Comparison of ENCODE assay signal across 11 cellular contexts in the genomic region with DNA sequence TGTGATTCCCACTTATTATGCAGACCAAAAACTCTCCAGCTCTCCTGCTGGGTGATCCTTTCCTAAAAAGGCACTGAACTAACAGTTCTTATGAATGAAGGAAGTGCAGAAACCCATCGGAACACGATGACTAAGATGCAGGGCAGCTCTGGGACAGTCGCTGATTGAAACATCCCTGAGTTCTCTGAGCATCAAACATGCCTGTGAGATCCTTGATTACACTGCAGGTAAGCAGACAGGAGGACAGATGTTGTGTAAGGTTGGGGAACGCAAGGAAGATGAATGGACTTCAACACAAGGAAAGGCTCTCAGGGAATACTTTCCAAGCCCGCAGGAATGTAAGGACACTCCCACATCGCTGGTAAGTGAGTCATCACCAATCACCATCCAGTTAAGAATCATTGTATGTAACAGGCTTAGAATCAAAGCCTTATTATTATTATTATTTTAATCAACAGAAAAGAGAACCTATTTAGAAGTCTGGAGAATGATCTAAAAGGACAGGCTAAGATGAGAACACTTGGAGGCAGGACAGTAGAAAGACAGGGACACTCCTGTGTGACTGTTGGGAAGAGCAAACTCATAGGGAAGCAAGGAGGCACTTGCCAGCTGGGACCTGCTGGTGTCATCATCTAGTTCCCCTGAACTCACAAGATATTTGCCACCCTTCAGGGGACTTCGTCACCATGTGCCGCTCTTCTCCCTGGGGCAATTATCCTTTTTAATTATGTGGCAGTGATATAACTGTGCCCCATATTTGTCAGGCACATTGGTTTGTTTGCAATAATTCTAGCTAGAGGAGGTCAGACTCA. TPM values are rescaled to one million over a fixed set of nuclear protein-coding genes. Genes with fewer than 3 reads are reported as not detected.
DNase-seq lines count a peak whose midpoint lies in the region; ATAC-seq and TF ChIP-seq lines count a peak whose summit lies in the region.
"Had no signal": no experiment of that assay in that cellular context is flagged by ENCODE, and none has a peak within 500 bp of the region (broad histone marks: within the 10 kb centered on the region; RNA-seq: fewer than 3 reads in every experiment).

No MANE protein-coding gene starts in this region.

- no peaks in the 10 kb centered on the region for H3K36me3 ChIP-seq in HUES64 (ENCODE audit: insufficient read depth, low read length)
- H3K36me3 ChIP-seq in mammary epithelial cell (ENCODE audit: insufficient read depth, low read length), result no peaks in the 10 kb centered on the region

- no peak overlapping the region for H3K9ac ChIP-seq in HUES64 (ENCODE audit: low read depth, low read length)
- H3K9ac ChIP-seq in mammary epithelial cell (ENCODE audit: insufficient read depth, low read length), result peak overlapping the region; percentile 60

- ATAC-seq in left colon, result peak; percentile 93
- no peak for ATAC-seq in HG03460 (IDR thresholded peaks at IDR 0.05; ENCODE audit: unreplicated experiment)
- no peak for ATAC-seq in activated CD8-positive, alpha-beta memory T cell treated with anti-CD3 and anti-CD28 coated beads, Interleukin-2, amount 10 ng/mL, durations not matched to agents 7 days and 5 days
- ATAC-seq: naive thymus-derived CD8-positive, alpha-beta T cell had no signal

- intact Hi-C loops in mammary epithelial cell (cut with micrococcal nuclease) (loop anchor here (1.0 kb wide), 6 partner anchors 17 to 76 kb away; no protein-coding TSS in a partner anchor), left colon (cut with DNase I, micrococcal nuclease) (no loop called here)
- intact Hi-C loops in activated CD4-positive, alpha-beta T cell treated with anti-CD3 and anti-CD28 coated beads, Interleukin-2, amount 10 ng/mL, durations not matched to agents 24 days and 14 days (cut with micrococcal nuclease), result no loop called here

- dilution Hi-C loops in mammary epithelial cell (cut with HindIII; ENCODE audit: low sequenced_read_pairs), result no loop called here

- H3K27ac ChIP-seq in HUES64 (ENCODE audit: low read depth, low read length) (peak overlapping the region; percentile 57), mammary epithelial cell (ENCODE audit: insufficient read depth, low read depth, low read length) (peak overlapping the region; percentile 90)

- TSS peak; percentile 83 for BruUV-seq in mammary epithelial cell (replicated peaks; lab: Mats Ljungman, UMichigan)

- H3K79me2 ChIP-seq in mammary epithelial cell (ENCODE audit: insufficient read depth, low read length), result no peaks in the 10 kb centered on the region

- H3K4me1 Mint-ChIP-seq in activated CD4-positive, alpha-beta T cell treated with anti-CD3 and anti-CD28 coated beads, Interleukin-2, amount 10 ng/mL, durations not matched to agents 24 days and 14 days, result peaks cover 1% of the 10 kb centered on the region
- H3K4me1 Mint-ChIP-seq in activated CD8-positive, alpha-beta memory T cell treated with anti-CD3 and anti-CD28 coated beads, Interleukin-2, amount 10 ng/mL, durations not matched to agents 7 days and 5 days, result peaks cover under 1% of the 10 kb centered on the region
- H3K4me1 Mint-ChIP-seq: naive thymus-derived CD8-positive, alpha-beta T cell had no signal

- no peaks in the 10 kb centered on the region for H3K27me3 ChIP-seq in HUES64 (ENCODE audit: insufficient read depth, low read length)
- no peaks in the 10 kb centered on the region for H3K27me3 ChIP-seq in mammary epithelial cell (ENCODE audit: insufficient read depth, low read length)

- peak overlapping the region; percentile 75 for H3K4me2 ChIP-seq in mammary epithelial cell (ENCODE audit: insufficient read depth, low read depth, low read length)

- in situ Hi-C loops in ACHN (cut with HindIII; ENCODE audit: low pct_ligation_motif_present, low pct_unique_long_range_greater_than_20kb, low sequenced_read_pairs) (no loop called here), mammary epithelial cell (cut with MboI; ENCODE audit: low sequenced_read_pairs in 2 of 2) (loop anchor here (5.0 to 25.0 kb wide), 3 partner anchors 65 to 462 kb away; no protein-coding TSS in a partner anchor)

- H2AFZ ChIP-seq in mammary epithelial cell (ENCODE audit: low read depth, low read length), result peak overlapping the region; percentile 50

- H3K9me3 ChIP-seq in HUES64 (ENCODE audit: insufficient read depth, low read depth, low read length), result no peaks in the 10 kb centered on the region
- H3K9me3 ChIP-seq in mammary epithelial cell (replicated peaks; ENCODE audit: insufficient read depth, low read length), result no peaks in the 10 kb centered on the region

- H3K4me1 ChIP-seq in HUES64 (ENCODE audit: insufficient read depth, low read length) (peaks cover 11% of the 10 kb centered on the region; the same call in 1 of the 2 replicates), mammary epithelial cell (ENCODE audit: insufficient read depth, low read length) (peaks cover 40% of the 10 kb centered on the region)

- H3K4me3 ChIP-seq in HUES64 (ENCODE audit: low read length) (no peak overlapping the region; the same call in 1 of the 2 replicates), mammary epithelial cell (replicated peaks in 1 of 3; ENCODE audit: insufficient read depth in 1 of 3, low read depth in 2 of 3, low read length in 3 of 3) (no peak overlapping the region)

- peak; percentile 88 for DNase-seq in ACHN
- peak; percentile 99 for DNase-seq in mammary epithelial cell
- DNase-seq in left colon, result no peak
- DNase-seq in activated CD4-positive, alpha-beta T cell treated with anti-CD3 and anti-CD28 coated beads, Interleukin-2, amount 10 ng/mL, durations not matched to agents 24 days and 14 days, result no peak
- no peak for DNase-seq in activated CD8-positive, alpha-beta memory T cell treated with anti-CD3 and anti-CD28 coated beads, Interleukin-2, amount 10 ng/mL, durations not matched to agents 7 days and 5 days
- no peak for DNase-seq in stimulated activated CD8-positive, alpha-beta memory T cell treated with anti-CD3 and anti-CD28 coated beads, Interleukin-4, amount 100 ng/mL, for 48 hours
- DNase-seq: naive thymus-derived CD8-positive, alpha-beta T cell; SIG-M5 had no signal

- H4K20me1 ChIP-seq in mammary epithelial cell (ENCODE audit: insufficient read depth, low read length), result no peaks in the 10 kb centered on the region

- H3K36me3 Mint-ChIP-seq in activated CD4-positive, alpha-beta T cell treated with anti-CD3 and anti-CD28 coated beads, Interleukin-2, amount 10 ng/mL, durations not matched to agents 24 days and 14 days (ENCODE audit: low read depth), result no peaks in the 10 kb centered on the region
- H3K36me3 Mint-ChIP-seq in activated CD8-positive, alpha-beta memory T cell treated with anti-CD3 and anti-CD28 coated beads, Interleukin-2, amount 10 ng/mL, durations not matched to agents 7 days and 5 days, result no peaks in the 10 kb centered on the region
- H3K36me3 Mint-ChIP-seq: CD14-positive monocyte; naive thymus-derived CD8-positive, alpha-beta T cell had no signal

- peaks cover 62% of the 10 kb centered on the region for H3K27me3 Mint-ChIP-seq in activated CD4-positive, alpha-beta T cell treated with anti-CD3 and anti-CD28 coated beads, Interleukin-2, amount 10 ng/mL, durations not matched to agents 24 days and 14 days
- peaks cover 81% of the 10 kb centered on the region for H3K27me3 Mint-ChIP-seq in activated CD8-positive, alpha-beta memory T cell treated with anti-CD3 and anti-CD28 coated beads, Interleukin-2, amount 10 ng/mL, durations not matched to agents 7 days and 5 days

- no peaks in the 10 kb centered on the region for H3K9me3 Mint-ChIP-seq in activated CD4-positive, alpha-beta T cell treated with anti-CD3 and anti-CD28 coated beads, Interleukin-2, amount 10 ng/mL, durations not matched to agents 24 days and 14 days
- no peaks in the 10 kb centered on the region for H3K9me3 Mint-ChIP-seq in activated CD8-positive, alpha-beta memory T cell treated with anti-CD3 and anti-CD28 coated beads, Interleukin-2, amount 10 ng/mL, durations not matched to agents 7 days and 5 days (ENCODE audit: low read depth)
- H3K9me3 Mint-ChIP-seq: naive thymus-derived CD8-positive, alpha-beta T cell had no signal

- TF ChIP-seq CTCF in mammary epithelial cell (conservative IDR thresholded peaks at IDR 0.05 in 1 of 2, IDR thresholded peaks at IDR 0.05 in 1 of 2; ENCODE audit: extremely low read depth in 1 of 2, insufficient read depth in 1 of 2, low read depth in 1 of 2, low read length in 2 of 2), result no peak

- H3K4me3 Mint-ChIP-seq in activated CD4-positive, alpha-beta T cell treated with anti-CD3 and anti-CD28 coated beads, Interleukin-2, amount 10 ng/mL, durations not matched to agents 24 days and 14 days, result no peak overlapping the region
- no peak overlapping the region for H3K4me3 Mint-ChIP-seq in activated CD8-positive, alpha-beta memory T cell treated with anti-CD3 and anti-CD28 coated beads, Interleukin-2, amount 10 ng/mL, durations not matched to agents 7 days and 5 days
- H3K4me3 Mint-ChIP-seq: CD14-positive monocyte; naive thymus-derived CD8-positive, alpha-beta T cell had no signal

- CTCF ChIA-PET in mammary epithelial cell (lab: Charles Lee; ENCODE audit: low non-redundant PET), result interaction anchor here (0.6 kb wide), 1 partner anchor 10 kb away, joined by 6 read pairs; no protein-coding TSS in a partner anchor
- CTCF ChIA-PET in activated CD8-positive, alpha-beta memory T cell treated with anti-CD3 and anti-CD28 coated beads, Interleukin-2, amount 10 ng/mL, durations not matched to agents 7 days and 5 days (lab: Charles Lee), result interaction anchor here (2.6 kb wide), 1 partner anchor 10 kb away, joined by 15 read pairs; no protein-coding TSS in a partner anchor

- no peak overlapping the region for H3K27ac Mint-ChIP-seq in activated CD4-positive, alpha-beta T cell treated with anti-CD3 and anti-CD28 coated beads, Interleukin-2, amount 10 ng/mL, durations not matched to agents 24 days and 14 days
- H3K27ac Mint-ChIP-seq in activated CD8-positive, alpha-beta memory T cell treated with anti-CD3 and anti-CD28 coated beads, Interleukin-2, amount 10 ng/mL, durations not matched to agents 7 days and 5 days, result no peak overlapping the region
- H3K27ac Mint-ChIP-seq: CD14-positive monocyte; naive thymus-derived CD8-positive, alpha-beta T cell had no signal

- 41% methylated on average over 8 of the region's 8 CpGs for WGBS in HUES64
- WGBS in mammary epithelial cell (ENCODE audit: low coverage, missing lambda C conversion rate), result 15% methylated on average over 8 of the region's 8 CpGs

RNA-seq across cellular contexts. Expression of a gene that starts 26.0 kb away (rescaled TPM):
- polyA plus RNA-seq in HUES64 (2013, experiment 1 of 2), result 10.8 TPM
- polyA plus RNA-seq in HUES64 (2013, experiment 2 of 2), result 13.3 TPM
- total RNA-seq in mammary epithelial cell, result 1 to 10 TPM; 5.0 to 9.3 TPM
- 2.4 TPM for polyA plus RNA-seq in mammary epithelial cell
- not detected for polyA minus RNA-seq in mammary epithelial cell
- total RNA-seq in left colon, result 10 to 100 TPM in 1 of 2 donors, 1 to 10 TPM in 1; 2.2 to 10.0 TPM
- total RNA-seq in activated CD4-positive, alpha-beta T cell treated with anti-CD3 and anti-CD28 coated beads, Interleukin-2, amount 10 ng/mL, durations not matched to agents 24 days and 14 days, result 0.44 and 0.66 TPM in 2 replicates
- under 1 TPM; 0.15 to 0.35 TPM for total RNA-seq in activated CD8-positive, alpha-beta memory T cell treated with anti-CD3 and anti-CD28 coated beads, Interleukin-2, amount 10 ng/mL, durations not matched to agents 7 days and 5 days
- polyA plus RNA-seq: naive thymus-derived CD8-positive, alpha-beta T cell had no signal

RNA-seq across cellular contexts. Expression of a gene that starts 53.9 kb away (rescaled TPM):
- polyA plus RNA-seq in HUES64 (2013, experiment 1 of 2), result 5.6 TPM
- 4.8 TPM for polyA plus RNA-seq in HUES64 (2013, experiment 2 of 2)
- 100 to 1,000 TPM; 126 to 271 TPM for total RNA-seq in mammary epithelial cell
- 138 TPM for polyA plus RNA-seq in mammary epithelial cell
- polyA minus RNA-seq in mammary epithelial cell, result 432 TPM
- 10 to 100 TPM; 89.3 to 97.0 TPM for total RNA-seq in left colon
- total RNA-seq in activated CD4-positive, alpha-beta T cell treated with anti-CD3 and anti-CD28 coated beads, Interleukin-2, amount 10 ng/mL, durations not matched to agents 24 days and 14 days, result 3.2 and 3.3 TPM in 2 replicates
- total RNA-seq in activated CD8-positive, alpha-beta memory T cell treated with anti-CD3 and anti-CD28 coated beads, Interleukin-2, amount 10 ng/mL, durations not matched to agents 7 days and 5 days, result 1 to 10 TPM; 5.3 to 7.0 TPM
- total RNA-seq: naive thymus-derived CD8-positive, alpha-beta T cell had no signal

Comparison
In these comparisons a context has a peak if more than half of its experiments do, and no peak if none do; other contexts are left out.
1. DNase-seq: peak in ACHN (single experiment) and mammary epithelial cell (single experiment); none in left colon (0 of 2), activated CD4-positive, alpha-beta T cell treated with anti-CD3 and anti-CD28 coated beads, Interleukin-2, amount 10 ng/mL, durations not matched to agents 24 days and 14 days (single experiment), activated CD8-positive, alpha-beta memory T cell treated with anti-CD3 and anti-CD28 coated beads, Interleukin-2, amount 10 ng/mL, durations not matched to agents 7 days and 5 days (single experiment) and stimulated activated CD8-positive, alpha-beta memory T cell treated with anti-CD3 and anti-CD28 coated beads, Interleukin-4, amount 100 ng/mL, for 48 hours (single experiment).
2. RNA of a gene that starts 53.9 kb away (total RNA-seq): 126 to 271 TPM in mammary epithelial cell and 89.3 to 97.0 TPM in left colon; 5.3 to 7.0 TPM in activated CD8-positive, alpha-beta memory T cell treated with anti-CD3 and anti-CD28 coated beads, Interleukin-2, amount 10 ng/mL, durations not matched to agents 7 days and 5 days and 3.2 to 3.3 TPM in activated CD4-positive, alpha-beta T cell treated with anti-CD3 and anti-CD28 coated beads, Interleukin-2, amount 10 ng/mL, durations not matched to agents 24 days and 14 days; every median in the first group is over 10 times any median in the second.